In the genomic region with DNA sequence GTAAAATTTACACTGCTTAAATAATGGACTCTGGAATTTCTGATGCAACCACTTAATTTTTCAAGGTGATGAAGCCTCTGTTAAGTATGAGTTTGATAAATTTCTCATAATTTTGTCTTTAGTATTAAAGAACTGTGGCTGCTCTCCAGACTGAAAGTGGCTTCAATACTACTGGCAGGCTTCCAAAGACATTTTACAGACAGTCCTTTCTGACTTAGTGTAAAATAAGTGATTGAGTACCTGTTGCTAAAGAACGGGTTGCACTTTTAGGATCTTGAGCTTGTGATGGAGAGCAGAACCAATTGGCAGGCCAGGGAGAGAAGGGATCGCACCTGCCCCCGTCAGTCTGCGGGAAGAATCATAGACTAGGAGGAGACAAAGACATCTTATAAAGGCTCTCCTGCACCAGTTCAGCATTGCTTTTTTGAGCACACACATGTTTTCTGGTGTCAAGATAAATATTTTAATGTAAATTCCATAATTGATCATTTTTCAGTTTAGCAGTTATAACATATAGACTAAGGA, we compare ENCODE assay signal across 20 cellular contexts. TPM values are rescaled to one million over a fixed set of nuclear protein-coding genes. Genes with fewer than 3 reads are reported as not detected.
A peak's percentile ranks its signal among the peaks of the same experiment; 100 is the strongest.
DNase-seq lines count a peak whose midpoint lies in the region; ATAC-seq, FAIRE-seq and TF ChIP-seq lines count a peak whose summit lies in the region.
"Had no signal": no experiment of that assay in that cellular context is flagged by ENCODE, and none has a peak within 500 bp of the region (broad histone marks: within the 10 kb centered on the region; RNA-seq: fewer than 3 reads in every experiment).

No MANE protein-coding gene starts in this region.

- no peaks in the 10 kb centered on the region for H3K9me3 Mint-ChIP-seq in osteocyte (ENCODE audit: unreplicated experiment)
- H3K9me3 Mint-ChIP-seq: activated B cell treated with CpG ODN at 0.5 μM for 24 hours; activated CD4-positive, alpha-beta memory T cell treated with anti-CD3 and anti-CD28 coated beads, Interleukin-2, amount 10 ng/mL, durations not matched to agents 7 days and 5 days; activated naive CD4-positive, alpha-beta T cell treated with anti-CD3 and anti-CD28 coated beads for 36 hours had no signal

- H3K27ac Mint-ChIP-seq in osteocyte (ENCODE audit: unreplicated experiment): no peak overlapping the region
- H3K27ac Mint-ChIP-seq: activated B cell treated with CpG ODN at 0.5 μM for 24 hours; activated CD4-positive, alpha-beta memory T cell treated with anti-CD3 and anti-CD28 coated beads, Interleukin-2, amount 10 ng/mL, durations not matched to agents 7 days and 5 days; activated naive CD4-positive, alpha-beta T cell treated with anti-CD3 and anti-CD28 coated beads for 36 hours; B cell had no signal

- H3K27me3 Mint-ChIP-seq in osteocyte (ENCODE audit: unreplicated experiment): peaks cover 44% of the 10 kb centered on the region

- no peaks in the 10 kb centered on the region for H3K36me3 Mint-ChIP-seq in osteocyte (ENCODE audit: unreplicated experiment)

- H3K4me3 Mint-ChIP-seq in osteocyte (ENCODE audit: unreplicated experiment): no peak overlapping the region
- H3K4me3 Mint-ChIP-seq: activated B cell treated with CpG ODN at 0.5 μM for 24 hours; activated CD4-positive, alpha-beta memory T cell treated with anti-CD3 and anti-CD28 coated beads, Interleukin-2, amount 10 ng/mL, durations not matched to agents 7 days and 5 days; activated naive CD4-positive, alpha-beta T cell treated with anti-CD3 and anti-CD28 coated beads for 36 hours; B cell had no signal

- FAIRE-seq in D721Med (lab: Jason Lieb, UNC): peak; percentile 16
- FAIRE-seq: GM19239, H54 had no signal

- no peak for ATAC-seq in GM18517 (IDR thresholded peaks at IDR 0.05; ENCODE audit: unreplicated experiment)

- DNase-seq in Ammon's horn (ENCODE audit: low spot score) (peak; percentile 14), D721Med (ENCODE audit: insufficient read length, low spot score) (no peak), NCI-H2227 (lab: John Stamatoyannopoulos, UW; ENCODE audit: unreplicated experiment) (peak; percentile 21), astrocyte of the hippocampus (ENCODE audit: low read depth, low spot score) (peak; percentile 13), NCI-H1694 (lab: John Stamatoyannopoulos, UW) (no peak), osteocyte (ENCODE audit: extremely low spot score, unreplicated experiment) (no peak)
- DNase-seq in effector CD4-positive, alpha-beta T cell: no peak
- DNase-seq: activated B cell treated with CpG ODN at 0.5 μM for 24 hours; activated CD4-positive, alpha-beta memory T cell treated with anti-CD3 and anti-CD28 coated beads, Interleukin-2, amount 10 ng/mL, durations not matched to agents 7 days and 5 days; activated naive CD4-positive, alpha-beta T cell treated with anti-CD3 and anti-CD28 coated beads for 36 hours; activated T-cell treated with anti-CD3 and anti-CD28 coated beads, Interleukin-2, amount 50 U/mL, for 1 hour; Caco-2; effector memory CD4-positive, alpha-beta T cell; OCI-M1; SHP77 treated with DMSO at 0.1 percent for 48 hours had no signal

- no peak for TF ChIP-seq CTCF in D721Med (IDR thresholded peaks at IDR 0.05; ENCODE audit: insufficient read depth, missing control alignments)
- no peak for TF ChIP-seq CTCF in osteocyte (IDR thresholded peaks at IDR 0.05)

- H3K4me1 Mint-ChIP-seq in osteocyte (ENCODE audit: unreplicated experiment): peaks cover 16% of the 10 kb centered on the region

RNA-seq across cellular contexts. Expression of a gene that starts 4.4 kb away (rescaled TPM):
- 1.9 and 2.2 TPM in 2 replicates for total RNA-seq in osteocyte
- total RNA-seq: activated B cell treated with CpG ODN at 0.5 μM for 24 hours; activated naive CD4-positive, alpha-beta T cell treated with anti-CD3 and anti-CD28 coated beads for 36 hours; G401 had no signal

Comparison
In these comparisons a context has a peak if more than half of its experiments do, and no peak if none do; other contexts are left out.
1. DNase-seq: peak in Ammon's horn (single experiment), NCI-H2227 (single experiment) and astrocyte of the hippocampus (single experiment); none in D721Med (single experiment), NCI-H1694 (single experiment), osteocyte (single experiment) and effector CD4-positive, alpha-beta T cell (single experiment).